In genomic region chr9:83133316-83133715, GRCh38 we compare ENCODE assay signal across 18 cellular contexts.
A peak's percentile ranks its signal among the peaks of the same experiment; 100 is the strongest.
DNase-seq lines count a peak whose midpoint lies in the region; ATAC-seq, FAIRE-seq and TF ChIP-seq lines count a peak whose summit lies in the region.
"Had no signal": no experiment of that assay in that cellular context is flagged by ENCODE, and none has a peak within 500 bp of the region (broad histone marks: within the 10 kb centered on the region; RNA-seq: fewer than 3 reads in every experiment).

No MANE protein-coding gene starts in this region.

- H4K20me1 ChIP-seq in HepG2 (ENCODE audit: insufficient read depth, low read length), result no peaks in the 10 kb centered on the region
- H4K20me1 ChIP-seq in mammary epithelial cell (ENCODE audit: insufficient read depth, low read length), result no peaks in the 10 kb centered on the region

- no peaks in the 10 kb centered on the region for H3K27me3 Mint-ChIP-seq in CD4-positive, alpha-beta memory T cell
- H3K27me3 Mint-ChIP-seq: CD4-positive, alpha-beta T cell had no signal

- BruUV-seq in HepG2 (replicated peaks; lab: Mats Ljungman, UMichigan), result no TSS peak
- no TSS peak for BruUV-seq in mammary epithelial cell (replicated peaks; lab: Mats Ljungman, UMichigan)

- no peak overlapping the region for H3K27ac Mint-ChIP-seq in CD4-positive, alpha-beta memory T cell
- H3K27ac Mint-ChIP-seq: B cell; CD4-positive, alpha-beta T cell; HFFc6 had no signal

- 66% methylated on average over 2 of the region's 2 CpGs for WGBS in right lobe of liver (ENCODE audit: insufficient coverage, low coverage, low lambda C conversion rate, missing lambda C conversion rate)
- 0% methylated on average over 2 of the region's 2 CpGs for WGBS in HepG2 (ENCODE audit: low lambda C conversion rate)
- WGBS in mammary epithelial cell (ENCODE audit: low coverage, missing lambda C conversion rate), result 65% methylated on average over 2 of the region's 2 CpGs
- 37 to 57% (median 49%) methylated on average over 2 of the region's 2 CpGs for WGBS in stomach, 5 donors
- 85 to 94% methylated on average over 2 of the region's 2 CpGs for WGBS in tibial nerve, 2 donors

- H3K4me1 Mint-ChIP-seq in CD4-positive, alpha-beta memory T cell, result no peaks in the 10 kb centered on the region
- H3K4me1 Mint-ChIP-seq: B cell had no signal

- ATAC-seq in right lobe of liver (peak in 1 of 4 donors; percentile 37), HepG2 (no peak), HG03196 (IDR thresholded peaks at IDR 0.05; ENCODE audit: unreplicated experiment) (no peak)

- H3K27me3 ChIP-seq in right lobe of liver, result no peaks in the 10 kb centered on the region
- no peaks in the 10 kb centered on the region for H3K27me3 ChIP-seq in HepG2 (ENCODE audit: control insufficient read depth in 1 of 2, insufficient read depth in 2 of 2, low read length in 2 of 2)
- H3K27me3 ChIP-seq in mammary epithelial cell (ENCODE audit: insufficient read depth, low read length), result no peaks in the 10 kb centered on the region
- no peaks in the 10 kb centered on the region for H3K27me3 ChIP-seq in stomach
- H3K27me3 ChIP-seq in tibial nerve, result no peaks in the 10 kb centered on the region
- no peaks in the 10 kb centered on the region for H3K27me3 ChIP-seq in CD4-positive, alpha-beta memory T cell (ENCODE audit: insufficient read depth, low read length)

- peaks cover 0 to 9% (median 3%) of the 10 kb centered on the region in 4 donors for H3K4me1 ChIP-seq in right lobe of liver
- no peaks in the 10 kb centered on the region for H3K4me1 ChIP-seq in HepG2 (ENCODE audit: insufficient read depth, low read length)
- H3K4me1 ChIP-seq in mammary epithelial cell (ENCODE audit: insufficient read depth, low read length), result peaks cover 18% of the 10 kb centered on the region
- H3K4me1 ChIP-seq in stomach, result peaks cover 0 to 16% (median 3%) of the 10 kb centered on the region in 4 donors
- H3K4me1 ChIP-seq in tibial nerve, result no peaks in the 10 kb centered on the region
- H3K4me1 ChIP-seq in CD4-positive, alpha-beta memory T cell (ENCODE audit: insufficient read depth, low read length), result no peaks in the 10 kb centered on the region

- DNase-seq in right lobe of liver, result no peak
- DNase-seq in HepG2 (ENCODE audit: low spot score), result no peak
- DNase-seq in mammary epithelial cell, result peak; percentile 25
- peak; percentile 57 for DNase-seq in kidney tubule cell (ENCODE audit: low spot score)
- DNase-seq in stomach, result no peak
- no peak for DNase-seq in tibial nerve (ENCODE audit: low spot score in 2 of 2)
- DNase-seq in CD4-positive, alpha-beta memory T cell, result no peak
- DNase-seq: C1 segment of cervical spinal cord; CD4-positive, alpha-beta T cell; COR-L47; DND-41; GDM1; HCEC 1CT; HFFc6 had no signal

- POLR2A ChIA-PET in HepG2 (lab: Yijun Ruan, JAX), result no interaction called here
- POLR2A ChIA-PET in CD4-positive, alpha-beta memory T cell (lab: Charles Lee; ENCODE audit: partially characterized antibody), result no interaction called here

- in situ Hi-C loops in HepG2 (cut with HindIII; ENCODE audit: extremely low pct_ligation_motif_present, low pct_unique_long_range_greater_than_20kb), result no loop called here
- in situ Hi-C loops in mammary epithelial cell (cut with MboI; ENCODE audit: low sequenced_read_pairs in 2 of 2), result no loop called here

- H3K4me3 Mint-ChIP-seq in CD4-positive, alpha-beta memory T cell, result no peak overlapping the region
- H3K4me3 Mint-ChIP-seq: B cell; CD4-positive, alpha-beta T cell; HFFc6 had no signal

- dilution Hi-C loops in mammary epithelial cell (cut with HindIII; ENCODE audit: low sequenced_read_pairs), result no loop called here

- H3K9me3 ChIP-seq in right lobe of liver, result peaks cover 0 to 4% (median 0%) of the 10 kb centered on the region in 4 donors
- H3K9me3 ChIP-seq in HepG2 (ENCODE audit: low read length), result no peaks in the 10 kb centered on the region
- H3K9me3 ChIP-seq in mammary epithelial cell (replicated peaks; ENCODE audit: insufficient read depth, low read length), result no peaks in the 10 kb centered on the region
- peaks cover 0 to 7% (median 3%) of the 10 kb centered on the region in 4 donors for H3K9me3 ChIP-seq in stomach
- H3K9me3 ChIP-seq in tibial nerve, result peaks cover 0 to 4% (median 0%) of the 10 kb centered on the region in 4 donors
- H3K9me3 ChIP-seq in CD4-positive, alpha-beta memory T cell (ENCODE audit: control insufficient read depth in 1 of 2, low read length in 2 of 2), result no peaks in the 10 kb centered on the region

- H3K9ac ChIP-seq in HepG2 (ENCODE audit: insufficient read depth, low read depth, low read length), result no peak overlapping the region
- H3K9ac ChIP-seq in mammary epithelial cell (ENCODE audit: insufficient read depth, low read length), result no peak overlapping the region

- intact Hi-C loops in right lobe of liver (cut with DNase I), result no loop called here
- intact Hi-C loops in HepG2 (cut with micrococcal nuclease; ENCODE audit: unreplicated experiment), result no loop called here
- intact Hi-C loops in mammary epithelial cell (cut with micrococcal nuclease), result no loop called here
- intact Hi-C loops in stomach (cut with DNase I; ENCODE audit: low total_unique reads), result no loop called here
- intact Hi-C loops in CD4-positive, alpha-beta memory T cell (cut with micrococcal nuclease), result no loop called here

- no peak overlapping the region for H3K4me2 ChIP-seq in HepG2 (ENCODE audit: low read depth, low read length)
- no peak overlapping the region for H3K4me2 ChIP-seq in mammary epithelial cell (ENCODE audit: insufficient read depth, low read depth, low read length)

- no peak overlapping the region for H2AFZ ChIP-seq in HepG2 (ENCODE audit: low read length)
- no peak overlapping the region for H2AFZ ChIP-seq in mammary epithelial cell (ENCODE audit: low read depth, low read length)

- TF ChIP-seq CTCF in right lobe of liver (IDR thresholded peaks at IDR 0.05) (no peak), HepG2 (CRISPR knock-in tag; IDR thresholded peaks at IDR 0.05) (no peak), mammary epithelial cell (conservative IDR thresholded peaks at IDR 0.05 in 1 of 2, IDR thresholded peaks at IDR 0.05 in 1 of 2; ENCODE audit: extremely low read depth in 1 of 2, insufficient read depth in 1 of 2, low read depth in 1 of 2, low read length in 2 of 2) (no peak), stomach (IDR thresholded peaks at IDR 0.05) (no peak), tibial nerve (IDR thresholded peaks at IDR 0.05) (no peak)

- H3K36me3 ChIP-seq in right lobe of liver, result no peaks in the 10 kb centered on the region
- H3K36me3 ChIP-seq in HepG2 (replicated peaks in 1 of 2; ENCODE audit: control insufficient read depth in 1 of 2, insufficient read depth in 2 of 2, low read length in 2 of 2), result no peaks in the 10 kb centered on the region
- H3K36me3 ChIP-seq in mammary epithelial cell (ENCODE audit: insufficient read depth, low read length), result no peaks in the 10 kb centered on the region
- H3K36me3 ChIP-seq in stomach, result no peaks in the 10 kb centered on the region
- no peaks in the 10 kb centered on the region for H3K36me3 ChIP-seq in tibial nerve
- no peaks in the 10 kb centered on the region for H3K36me3 ChIP-seq in CD4-positive, alpha-beta memory T cell (ENCODE audit: insufficient read depth, low read length)

- H3K79me2 ChIP-seq in HepG2 (ENCODE audit: insufficient read depth, low read length), result no peaks in the 10 kb centered on the region
- H3K79me2 ChIP-seq in mammary epithelial cell (ENCODE audit: insufficient read depth, low read length), result no peaks in the 10 kb centered on the region

- no peak for TF ChIP-seq POLR2A in right lobe of liver (IDR thresholded peaks at IDR 0.05)
- TF ChIP-seq POLR2A in HepG2 (IDR thresholded peaks at IDR 0.05; ENCODE audit: insufficient read depth in 1 of 2, low read depth in 2 of 2, low read length in 2 of 2), result no peak
- no peak for TF ChIP-seq POLR2A in stomach (IDR thresholded peaks at IDR 0.05)
- TF ChIP-seq POLR2A in tibial nerve (IDR thresholded peaks at IDR 0.05), result no peak

- FAIRE-seq in HepG2 (lab: Jason Lieb, UNC), result no peak
- FAIRE-seq: D721Med had no signal

- CTCF ChIA-PET in HepG2 (lab: Yijun Ruan, JAX; ENCODE audit: low intra/inter-chr PET ratio, low total read pairs), result no interaction called here
- CTCF ChIA-PET in mammary epithelial cell (lab: Charles Lee; ENCODE audit: low non-redundant PET), result no interaction called here
- CTCF ChIA-PET in CD4-positive, alpha-beta memory T cell (lab: Charles Lee; ENCODE audit: partially characterized antibody), result no interaction called here

- H3K27ac ChIP-seq in right lobe of liver (peak overlapping the region in 2 of 3 donors; percentile 2 to 53), HepG2 (ENCODE audit: extremely low read length, insufficient read depth, low read length) (no peak overlapping the region), mammary epithelial cell (ENCODE audit: insufficient read depth, low read depth, low read length) (no peak overlapping the region), stomach (peak overlapping the region in 3 of 5 donors; percentile 38 to 67 (median 63)), tibial nerve (no peak overlapping the region)
- H3K27ac ChIP-seq in CD4-positive, alpha-beta memory T cell (ENCODE audit: low read depth, low read length), result no peak overlapping the region
- H3K27ac ChIP-seq: HL-60 had no signal

- H3K4me3 ChIP-seq in right lobe of liver, result no peak overlapping the region
- no peak overlapping the region for H3K4me3 ChIP-seq in HepG2 (replicated peaks in 1 of 3; ENCODE audit: insufficient read depth in 1 of 3, low read depth in 2 of 3, low read length in 3 of 3)
- H3K4me3 ChIP-seq in mammary epithelial cell (replicated peaks in 1 of 3; ENCODE audit: insufficient read depth in 1 of 3, low read depth in 2 of 3, low read length in 3 of 3), result no peak overlapping the region
- no peak overlapping the region for H3K4me3 ChIP-seq in stomach
- no peak overlapping the region for H3K4me3 ChIP-seq in tibial nerve
- no peak overlapping the region for H3K4me3 ChIP-seq in CD4-positive, alpha-beta memory T cell (ENCODE audit: low read length in 2 of 2)

- TF ChIP-seq EP300 in HepG2 (IDR thresholded peaks at IDR 0.05; ENCODE audit: low read depth in 2 of 2, low read length in 2 of 2) (no peak), HepG2 (CRISPR knock-in tag; IDR thresholded peaks at IDR 0.05; ENCODE audit: borderline replicate concordance) (no peak), stomach (IDR thresholded peaks at IDR 0.05) (no peak), tibial nerve (IDR thresholded peaks at IDR 0.05) (no peak)

- TF ChIP-seq RAD21 in HepG2 (CRISPR knock-in tag; IDR thresholded peaks at IDR 0.05), result no peak

- H3K36me3 Mint-ChIP-seq in CD4-positive, alpha-beta memory T cell, result no peaks in the 10 kb centered on the region

- H3K9me3 Mint-ChIP-seq in CD4-positive, alpha-beta memory T cell, result peaks cover 0 to 3% (median under 1%) of the 10 kb centered on the region in 8 donors

TF ChIP-seq in HepG2, 621 proteins besides CTCF, POLR2A, EP300 and RAD21 (continues in another document):
- TF ChIP-seq SATB2 (CRISPR knock-in tag; IDR thresholded peaks at IDR 0.05), result no peak

Comparison
In these comparisons a context has a peak if more than half of its experiments do, and no peak if none do; other contexts are left out.
1. H3K27ac ChIP-seq: peak in right lobe of liver (2 of 3) and stomach (3 of 5); none in HepG2 (single experiment), mammary epithelial cell (single experiment), tibial nerve (0 of 4) and CD4-positive, alpha-beta memory T cell (single experiment).
2. DNase-seq: peak in mammary epithelial cell (single experiment) and kidney tubule cell (single experiment); none in right lobe of liver (0 of 3), HepG2 (single experiment), stomach (single experiment), tibial nerve (0 of 2) and CD4-positive, alpha-beta memory T cell (0 of 5).